ENCODE assay signal across 5 cellular contexts in the genomic region with DNA sequence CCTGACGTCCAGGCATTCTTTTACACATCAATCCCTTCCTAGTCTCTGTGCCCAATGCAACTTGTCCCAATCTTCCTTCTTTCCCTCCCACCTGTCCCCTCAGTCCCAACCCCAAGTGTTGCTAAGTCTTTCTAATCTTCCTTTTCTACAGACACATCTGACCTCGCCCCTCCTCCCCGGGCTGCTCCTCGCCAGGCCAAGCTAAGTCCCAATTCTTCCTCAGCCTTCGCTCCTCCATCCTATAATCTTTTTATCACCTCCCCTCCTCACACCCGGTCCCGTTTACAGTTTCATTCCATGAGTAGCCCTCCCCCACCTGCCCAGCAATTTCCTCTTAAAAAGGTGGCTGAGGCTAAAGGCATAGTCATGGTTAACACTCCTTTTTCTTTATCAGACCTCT.
DNase-seq lines count a peak whose midpoint lies in the region; ATAC-seq and TF ChIP-seq lines count a peak whose summit lies in the region.
"Not testable (repeated sequence)": the region's sequence is repeated elsewhere in the genome, so short reads cannot be mapped to it uniquely, and the experiment has no call there.

No MANE protein-coding gene starts in this region.

- H3K27me3 ChIP-seq in GM23338 (ENCODE audit: insufficient read depth); spleen (replicated peaks in 1 of 7): not testable (repeated sequence)

- H3K4me1 ChIP-seq in GM23338 (ENCODE audit: insufficient read depth), result peaks cover 14% of the 10 kb centered on the region
- not testable (repeated sequence) for H3K4me1 ChIP-seq in spleen

- H3K27ac Mint-ChIP-seq in GM23338, result 0 out of 2 replicates have a peak overlapping the region, but pooled peaks have one; percentile 29
- peak overlapping the region; percentile 55 for H3K27ac Mint-ChIP-seq in activated naive CD8-positive, alpha-beta T cell treated with anti-CD3 and anti-CD28 coated beads, Interleukin-2, amount 10 ng/mL, durations not matched to agents 7 days and 5 days

- not testable (repeated sequence) for H3K79me2 ChIP-seq in GM23338 (replicated peaks; ENCODE audit: insufficient read depth)

- TF ChIP-seq POLR2A in spleen (IDR thresholded peaks at IDR 0.05), result not testable (repeated sequence)

- not testable (repeated sequence) for H3K4me2 ChIP-seq in GM23338

- POLR2A ChIA-PET in activated naive CD8-positive, alpha-beta T cell treated with anti-CD3 and anti-CD28 coated beads, Interleukin-2, amount 10 ng/mL, durations not matched to agents 7 days and 5 days (lab: Charles Lee), result not testable (repeated sequence)

- H3K27me3 Mint-ChIP-seq in GM23338 (ENCODE audit: insufficient read depth, low read depth, poor library complexity); activated naive CD8-positive, alpha-beta T cell treated with anti-CD3 and anti-CD28 coated beads, Interleukin-2, amount 10 ng/mL, durations not matched to agents 7 days and 5 days: not testable (repeated sequence)

- 78 to 91% (median 86%) methylated on average over 7 of the region's 7 CpGs for WGBS in spleen, 5 donors

- not testable (repeated sequence) for H3K4me3 Mint-ChIP-seq in GM23338; activated naive CD8-positive, alpha-beta T cell treated with anti-CD3 and anti-CD28 coated beads, Interleukin-2, amount 10 ng/mL, durations not matched to agents 7 days and 5 days

- TF ChIP-seq CTCF in GM23338 (conservative IDR thresholded peaks at IDR 0.05; ENCODE audit: low read depth in 2 of 2); spleen (IDR thresholded peaks at IDR 0.05 in 8 of 11, conservative IDR thresholded peaks at IDR 0.05 in 3 of 11): not testable (repeated sequence)

- H3K36me3 ChIP-seq in GM23338 (ENCODE audit: insufficient read depth); spleen: not testable (repeated sequence)

- intact Hi-C loops in left ventricle myocardium superior (cut with micrococcal nuclease); spleen (cut with DNase I; ENCODE audit: low total_unique reads): not testable (repeated sequence)

- H3K27ac ChIP-seq in GM23338 (ENCODE audit: low read depth); spleen: not testable (repeated sequence)

- DNase-seq in GM23338 (ENCODE audit: low spot score); activated naive CD8-positive, alpha-beta T cell treated with anti-CD3 and anti-CD28 coated beads, Interleukin-2, amount 10 ng/mL, durations not matched to agents 7 days and 5 days: not testable (repeated sequence)
- DNase-seq in NCI-H82 treated with DMSO at 0.1 percent for 48 hours (lab: John Stamatoyannopoulos, UW; ENCODE audit: unreplicated experiment), result peak; percentile 10
- peak; percentile 4 for DNase-seq in left ventricle myocardium superior
- peak; percentile 40 for DNase-seq in spleen

- not testable (repeated sequence) for H3K9me2 ChIP-seq in GM23338 (ENCODE audit: insufficient read depth)

- not testable (repeated sequence) for H3K36me3 Mint-ChIP-seq in GM23338 (ENCODE audit: low read depth); activated naive CD8-positive, alpha-beta T cell treated with anti-CD3 and anti-CD28 coated beads, Interleukin-2, amount 10 ng/mL, durations not matched to agents 7 days and 5 days

- H3F3A ChIP-seq in GM23338 (replicated peaks; ENCODE audit: low read depth), result not testable (repeated sequence)

- not testable (repeated sequence) for ATAC-seq in GM23338; activated naive CD8-positive, alpha-beta T cell treated with anti-CD3 and anti-CD28 coated beads, Interleukin-2, amount 10 ng/mL, durations not matched to agents 7 days and 5 days (ENCODE audit: low read depth); left ventricle myocardium superior

- not testable (repeated sequence) for H3K9me3 ChIP-seq in spleen

- H2AFZ ChIP-seq in GM23338, result not testable (repeated sequence)

- H3K4me3 ChIP-seq in GM23338, spleen: not testable (repeated sequence)

- not testable (repeated sequence) for H4K20me1 ChIP-seq in GM23338 (replicated peaks; ENCODE audit: insufficient read depth)

- H3K4me1 Mint-ChIP-seq in GM23338; activated naive CD8-positive, alpha-beta T cell treated with anti-CD3 and anti-CD28 coated beads, Interleukin-2, amount 10 ng/mL, durations not matched to agents 7 days and 5 days: not testable (repeated sequence)

- H3K9me3 Mint-ChIP-seq in GM23338; activated naive CD8-positive, alpha-beta T cell treated with anti-CD3 and anti-CD28 coated beads, Interleukin-2, amount 10 ng/mL, durations not matched to agents 7 days and 5 days: not testable (repeated sequence)
